In genomic region chr19:10766681-10767201, GRCh38 we compare ENCODE assay signal across 9 cellular contexts. TPM values are rescaled to one million over a fixed set of nuclear protein-coding genes. Genes with fewer than 3 reads are reported as not detected.
DNase-seq lines count a peak whose midpoint lies in the region; ATAC-seq and TF ChIP-seq lines count a peak whose summit lies in the region.
"Had no signal": no experiment of that assay in that cellular context is flagged by ENCODE, and none has a peak within 500 bp of the region (broad histone marks: within the 10 kb centered on the region; RNA-seq: fewer than 3 reads in every experiment).

No MANE protein-coding gene starts in this region.

- H2AFZ ChIP-seq in H9 (ENCODE audit: low read length) = no peak overlapping the region

- H2BK20ac ChIP-seq in H9 (ENCODE audit: low read depth, low read length, poor library complexity, severe bottlenecking) = no peak overlapping the region

- no peak overlapping the region for H3T11ph ChIP-seq in H9 (ENCODE audit: low read length)

- H4K5ac ChIP-seq in H9 (ENCODE audit: insufficient read length, low read depth, low read length) = no peak overlapping the region

- H3K27ac Mint-ChIP-seq in H9 = peak overlapping the region in 2 of 3 experiments; percentile 28 to 44; a peak in 1 of 7 replicates

- H3K27ac ChIP-seq in H9 (ENCODE audit: insufficient read length, low read depth, low read length) (no peak overlapping the region), SK-N-MC (peak overlapping the region; percentile 43; the same call in 1 of the 2 replicates), gastrocnemius medialis (peak overlapping the region; percentile 60 to 85 (median 73))

- no peaks in the 10 kb centered on the region; the same call in 1 of the 2 replicates for H3K4me1 ChIP-seq in H9 (ENCODE audit: insufficient read depth, low read length)
- H3K4me1 ChIP-seq in gastrocnemius medialis = peaks cover 53 to 55% of the 10 kb centered on the region in 2 donors

- no peak overlapping the region for H2BK12ac ChIP-seq in H9 (ENCODE audit: insufficient read length, low read depth, low read length)

- no peaks in the 10 kb centered on the region for H3K79me1 ChIP-seq in H9 (ENCODE audit: insufficient read depth, low read depth, low read length, poor library complexity, severe bottlenecking)

- no peaks in the 10 kb centered on the region for H3K23me2 ChIP-seq in H9 (ENCODE audit: insufficient read length, low read depth, low read length, poor library complexity, severe bottlenecking)

- no peak overlapping the region for H3K23ac ChIP-seq in H9 (ENCODE audit: insufficient read length, low read depth, low read length)

- no peak overlapping the region for H3K4ac ChIP-seq in H9 (ENCODE audit: low read depth, low read length)

- no peak overlapping the region for H2BK5ac ChIP-seq in H9 (ENCODE audit: insufficient read length, low read length)

- H3K9ac ChIP-seq in H9 (ENCODE audit: extremely low read depth, insufficient read length, low read length) = no peak overlapping the region
- H3K9ac ChIP-seq in SK-N-MC (ENCODE audit: insufficient read length) = no peak overlapping the region

- WGBS in H9 (ENCODE audit: extremely low coverage, insufficient read length, low lambda C conversion rate) = no CpG with 5 or more reads among the region's 10 CpGs

- H3K4me3 ChIP-seq in SK-N-MC (no peak overlapping the region), gastrocnemius medialis (no peak overlapping the region)

- in situ Hi-C loops in gastrocnemius medialis (cut with MboI; ENCODE audit: low sequenced_read_pairs in 4 of 4) = loop anchor here in 1 of 4 donors (5.0 kb wide), 1 partner anchor 49 kb away; the partner anchor contains the start of gene DNM2

- H2BK120ac ChIP-seq in H9 (ENCODE audit: low read depth, low read length, poor library complexity, severe bottlenecking) = no peak overlapping the region

- H3K9me3 ChIP-seq in H9 (ENCODE audit: control insufficient read depth, low read depth, low read length) (no peaks in the 10 kb centered on the region), SK-N-MC (ENCODE audit: low read depth, low read length) (no peaks in the 10 kb centered on the region), gastrocnemius medialis (no peaks in the 10 kb centered on the region)

- peaks cover 2% of the 10 kb centered on the region for H3K36me3 ChIP-seq in SK-N-MC (ENCODE audit: insufficient read depth, low read length)
- H3K36me3 ChIP-seq in gastrocnemius medialis = peaks cover 0 to 3% of the 10 kb centered on the region in 2 donors

- H3K27me3 Mint-ChIP-seq in H9 (ENCODE audit: low read depth) = no peaks in the 10 kb centered on the region

- no peak overlapping the region for H4K8ac ChIP-seq in H9 (replicated peaks; ENCODE audit: insufficient read length, low read depth, low read length)

- DNase-seq in H9 (no peak), SK-N-MC (ENCODE audit: low read depth, low spot score) (no peak), head of caudate nucleus (peak in 35 of 42 donors; percentile 26 to 78 (median 57)), gastrocnemius medialis (no peak)
- no peak for DNase-seq in effector CD8-positive, alpha-beta T cell (lab: John Stamatoyannopoulos, UW)
- DNase-seq: cortex of kidney had no signal

- no peaks in the 10 kb centered on the region for H3K79me2 ChIP-seq in H9 (ENCODE audit: insufficient read depth, low read length)

- ATAC-seq in gastrocnemius medialis (no peak), GM19463 (IDR thresholded peaks at IDR 0.05; ENCODE audit: unreplicated experiment) (no peak), GM21447 (IDR thresholded peaks at IDR 0.05; ENCODE audit: unreplicated experiment) (no peak), HG02870 (IDR thresholded peaks at IDR 0.05; ENCODE audit: unreplicated experiment) (no peak)

- H4K91ac ChIP-seq in H9 (ENCODE audit: insufficient read length, low read depth, low read length) = no peak overlapping the region

- no peak overlapping the region for H3K4me2 ChIP-seq in H9 (ENCODE audit: insufficient read depth, insufficient read length, low read length)

- no peak overlapping the region; the same call in 1 of the 2 replicates for H3K14ac ChIP-seq in H9 (ENCODE audit: insufficient read depth, low read length)

- H3K27me3 ChIP-seq in H9 (ENCODE audit: insufficient read depth, low read length) (no peaks in the 10 kb centered on the region), gastrocnemius medialis (no peaks in the 10 kb centered on the region)

- H2BK15ac ChIP-seq in H9 (ENCODE audit: low read depth, low read length) = no peak overlapping the region

- H3K4me1 Mint-ChIP-seq in H9 = peaks cover 17 to 27% of the 10 kb centered on the region in 2 experiments

- H4K20me1 ChIP-seq in H9 (ENCODE audit: control insufficient read depth, insufficient read depth, insufficient read length) = no peaks in the 10 kb centered on the region

- no peak overlapping the region for H2AK5ac ChIP-seq in H9 (ENCODE audit: insufficient read length, low read length)

- TF ChIP-seq POLR2A in gastrocnemius medialis (IDR thresholded peaks at IDR 0.05) = no peak

- H3K18ac ChIP-seq in H9 (ENCODE audit: insufficient read length, low read depth, low read length) = no peak overlapping the region

- intact Hi-C loops in head of caudate nucleus (cut with DNase I) = no loop called here
- intact Hi-C loops in gastrocnemius medialis (cut with DNase I; ENCODE audit: low total_unique reads) = no loop called here

- peaks cover 7 to 25% (median 15%) of the 10 kb centered on the region in 3 experiments; a peak in 6 of 7 replicates for H3K36me3 Mint-ChIP-seq in H9 (ENCODE audit: insufficient read depth in 1 of 3, low read depth in 3 of 3)

- no peak overlapping the region for H3K56ac ChIP-seq in H9 (ENCODE audit: insufficient read length, low read depth, low read length)

- H3K9me3 Mint-ChIP-seq in H9 = no peaks in the 10 kb centered on the region

- TF ChIP-seq CTCF in H9 (conservative IDR thresholded peaks at IDR 0.05) (no peak), gastrocnemius medialis (IDR thresholded peaks at IDR 0.05 in 4 of 5, conservative IDR thresholded peaks at IDR 0.05 in 1 of 5) (no peak)

- no peak overlapping the region for H3K4me3 Mint-ChIP-seq in H9

RNA-seq across cellular contexts. Expression of gene DNM2, which starts 48.9 kb away (rescaled TPM):
- total RNA-seq in H9 (2021) (136 and 152 TPM in 2 replicates), gastrocnemius medialis (100 to 1,000 TPM in 3 of 4 donors, 10 to 100 TPM in 1; 76.2 to 131 (median 108) TPM)

Comparison
In these comparisons a context has a peak if more than half of its experiments do, and no peak if none do; other contexts are left out.
1. DNase-seq: peak in head of caudate nucleus (35 of 42); none in H9 (single experiment), SK-N-MC (single experiment), gastrocnemius medialis (0 of 2) and effector CD8-positive, alpha-beta T cell (single experiment).